In the genomic region with DNA sequence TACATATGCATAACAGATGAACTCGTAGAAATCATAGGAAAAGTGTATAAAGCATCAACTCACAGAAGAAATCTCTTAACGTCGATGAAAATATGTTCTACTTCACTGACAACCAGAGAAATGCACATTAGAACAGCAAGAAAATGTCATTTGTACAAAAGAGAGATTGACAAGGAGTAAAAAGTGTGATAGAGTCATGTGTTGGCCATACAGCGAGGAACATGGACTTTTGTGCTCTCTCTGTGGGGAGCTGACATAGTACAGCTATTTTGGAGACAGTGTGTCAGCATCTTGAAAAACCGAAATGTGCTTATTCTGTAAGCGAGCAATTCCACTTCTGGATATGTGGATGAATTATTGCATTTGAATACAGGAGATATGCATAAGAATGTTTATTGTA, we compare ENCODE assay signal across 33 cellular contexts.
DNase-seq lines count a peak whose midpoint lies in the region; FAIRE-seq and TF ChIP-seq lines count a peak whose summit lies in the region.
"Had no signal": no experiment of that assay in that cellular context is flagged by ENCODE, and none has a peak within 500 bp of the region (broad histone marks: within the 10 kb centered on the region; RNA-seq: fewer than 3 reads in every experiment).

No MANE protein-coding gene starts in this region.

- H3K9ac ChIP-seq in KMS-11: no peak overlapping the region
- H3K9ac ChIP-seq in neural cell (ENCODE audit: low read length): no peak overlapping the region
- H3K9ac ChIP-seq: BLaER1; BLaER1 treated with 17β-estradiol and CSF1 and Interleukin-3, amounts not matched to agents 10 nM and 100 nM had no signal

- TF ChIP-seq RAD21 in neural cell (conservative IDR thresholded peaks at IDR 0.05): peak; percentile 9

- no peaks in the 10 kb centered on the region for H4K20me1 ChIP-seq in KMS-11 (ENCODE audit: insufficient read depth)
- H4K20me1 ChIP-seq in neural cell (ENCODE audit: insufficient read depth): no peaks in the 10 kb centered on the region
- H4K20me1 ChIP-seq: BLaER1; BLaER1 treated with 17β-estradiol and CSF1 and Interleukin-3, amounts not matched to agents 10 nM and 100 nM had no signal

- TF ChIP-seq EP300 in neural cell (conservative IDR thresholded peaks at IDR 0.05; ENCODE audit: poor library complexity, severe bottlenecking): peak; percentile 89

- FAIRE-seq in HTR-8/SVneo (lab: Jason Lieb, UNC): peak; percentile 26
- FAIRE-seq: A204.1, A549, D721Med had no signal

- H3K9me3 ChIP-seq in neural cell (ENCODE audit: low read length) (no peaks in the 10 kb centered on the region), tibial artery (peaks cover 0 to 3% (median 0%) of the 10 kb centered on the region in 3 donors)
- H3K9me3 ChIP-seq: BE2C had no signal

- H3K27me3 ChIP-seq in KMS-11 (ENCODE audit: insufficient read depth, low read depth) (no peaks in the 10 kb centered on the region), neural cell (ENCODE audit: insufficient read depth, low read depth, low read length) (no peaks in the 10 kb centered on the region), tibial artery (no peaks in the 10 kb centered on the region)
- H3K27me3 ChIP-seq: BE2C; BLaER1; BLaER1 treated with 17β-estradiol and CSF1 and Interleukin-3, amounts not matched to agents 10 nM and 100 nM had no signal

- H3K36me3 ChIP-seq in KMS-11 (ENCODE audit: insufficient read depth) (no peaks in the 10 kb centered on the region), neural cell (ENCODE audit: insufficient read depth, low read length) (no peaks in the 10 kb centered on the region), tibial artery (no peaks in the 10 kb centered on the region)
- H3K36me3 ChIP-seq: BE2C; BLaER1; BLaER1 treated with 17β-estradiol and CSF1 and Interleukin-3, amounts not matched to agents 10 nM and 100 nM had no signal

- H3K4me2 ChIP-seq in KMS-11 (peak overlapping the region; percentile 61), neural cell (ENCODE audit: low read length) (peak overlapping the region; percentile 9)
- H3K4me2 ChIP-seq: A549; BLaER1; BLaER1 treated with 17β-estradiol and CSF1 and Interleukin-3, amounts not matched to agents 10 nM and 100 nM had no signal

- no peak overlapping the region for H3K27ac ChIP-seq in KMS-11
- H3K27ac ChIP-seq in neural cell (ENCODE audit: low read length): peak overlapping the region; percentile 38
- no peak overlapping the region for H3K27ac ChIP-seq in tibial artery
- H3K27ac ChIP-seq: 22Rv1; A549; BLaER1; BLaER1 treated with 17β-estradiol and CSF1 and Interleukin-3, amounts not matched to agents 10 nM and 100 nM; C4-2B had no signal

- H3K9me2 ChIP-seq in neural cell (ENCODE audit: insufficient read depth, low read length): no peaks in the 10 kb centered on the region

- H2AFZ ChIP-seq in KMS-11 (ENCODE audit: low read depth) (no peak overlapping the region), neural cell (ENCODE audit: low read depth, low read length) (no peak overlapping the region)

- TF ChIP-seq CTCF in KMS-11 (conservative IDR thresholded peaks at IDR 0.05; ENCODE audit: low read depth, low read length): no peak
- no peak for TF ChIP-seq CTCF in neural cell (IDR thresholded peaks at IDR 0.05; ENCODE audit: poor library complexity, severe bottlenecking)
- TF ChIP-seq CTCF in tibial artery (IDR thresholded peaks at IDR 0.05): no peak

- H3K4me1 ChIP-seq in KMS-11 (ENCODE audit: low read depth, poor library complexity, severe bottlenecking) (peaks cover 42% of the 10 kb centered on the region), tibial artery (no peaks in the 10 kb centered on the region)
- H3K4me1 ChIP-seq: A549; BE2C; BLaER1; BLaER1 treated with 17β-estradiol and CSF1 and Interleukin-3, amounts not matched to agents 10 nM and 100 nM; Caco-2 had no signal

- H3F3A ChIP-seq in neural cell (ENCODE audit: insufficient read depth, low read length, poor library complexity, severe bottlenecking): no peaks in the 10 kb centered on the region

- no peak for DNase-seq in HTR-8/SVneo (ENCODE audit: insufficient read length, low spot score)
- no peak for DNase-seq in tibial artery
- DNase-seq in HK-2 (ENCODE audit: unreplicated experiment): no peak
- no peak for DNase-seq in NCI-H69 (lab: John Stamatoyannopoulos, UW)
- DNase-seq: 8988T; ACHN; AML-193; BE2C; C1 segment of cervical spinal cord; Caco-2; Calu3; CD4-positive, alpha-beta memory T cell; CD4-positive, alpha-beta T cell; CD4-positive, CD25-positive, alpha-beta regulatory T cell; CD8-positive, alpha-beta memory T cell; CD8-positive, alpha-beta T cell; COR-L47; DMS 273 treated with DMSO at 0.1 percent for 48 hours; DMS153; DMS53; DMS79; DMS79 treated with DMSO at 0.1 percent for 48 hours; DND-41; EL had no signal

- no peaks in the 10 kb centered on the region for H3K79me2 ChIP-seq in KMS-11 (ENCODE audit: insufficient read depth, low read depth)
- no peaks in the 10 kb centered on the region for H3K79me2 ChIP-seq in neural cell (replicated peaks; ENCODE audit: insufficient read depth, low read length)

- H3K4me3 ChIP-seq in KMS-11 (IDR thresholded peaks at IDR 0.05; ENCODE audit: insufficient read depth, low read depth, low read length) (no peak overlapping the region), neural cell (ENCODE audit: low read length) (no peak overlapping the region), tibial artery (no peak overlapping the region)
- H3K4me3 ChIP-seq: A549; BLaER1; BLaER1 treated with 17β-estradiol and CSF1 and Interleukin-3, amounts not matched to agents 10 nM and 100 nM had no signal

- intact Hi-C loops in tibial artery (cut with DNase I; ENCODE audit: low total_unique reads): no loop called here

TF ChIP-seq in neural cell, 6 proteins besides CTCF, POLR2A, EP300 and RAD21:
- peak; percentile 52 for TF ChIP-seq POLR2AphosphoS5 (IDR thresholded peaks at IDR 0.05)
- no peak for TF ChIP-seq SMC3 (conservative IDR thresholded peaks at IDR 0.05; ENCODE audit: poor library complexity)
- TF ChIP-seq EZH2 (IDR thresholded peaks at IDR 0.05; ENCODE audit: borderline replicate concordance, insufficient read depth, low read length, poor library complexity, severe bottlenecking): no peak
- TF ChIP-seq, protein P1, sequence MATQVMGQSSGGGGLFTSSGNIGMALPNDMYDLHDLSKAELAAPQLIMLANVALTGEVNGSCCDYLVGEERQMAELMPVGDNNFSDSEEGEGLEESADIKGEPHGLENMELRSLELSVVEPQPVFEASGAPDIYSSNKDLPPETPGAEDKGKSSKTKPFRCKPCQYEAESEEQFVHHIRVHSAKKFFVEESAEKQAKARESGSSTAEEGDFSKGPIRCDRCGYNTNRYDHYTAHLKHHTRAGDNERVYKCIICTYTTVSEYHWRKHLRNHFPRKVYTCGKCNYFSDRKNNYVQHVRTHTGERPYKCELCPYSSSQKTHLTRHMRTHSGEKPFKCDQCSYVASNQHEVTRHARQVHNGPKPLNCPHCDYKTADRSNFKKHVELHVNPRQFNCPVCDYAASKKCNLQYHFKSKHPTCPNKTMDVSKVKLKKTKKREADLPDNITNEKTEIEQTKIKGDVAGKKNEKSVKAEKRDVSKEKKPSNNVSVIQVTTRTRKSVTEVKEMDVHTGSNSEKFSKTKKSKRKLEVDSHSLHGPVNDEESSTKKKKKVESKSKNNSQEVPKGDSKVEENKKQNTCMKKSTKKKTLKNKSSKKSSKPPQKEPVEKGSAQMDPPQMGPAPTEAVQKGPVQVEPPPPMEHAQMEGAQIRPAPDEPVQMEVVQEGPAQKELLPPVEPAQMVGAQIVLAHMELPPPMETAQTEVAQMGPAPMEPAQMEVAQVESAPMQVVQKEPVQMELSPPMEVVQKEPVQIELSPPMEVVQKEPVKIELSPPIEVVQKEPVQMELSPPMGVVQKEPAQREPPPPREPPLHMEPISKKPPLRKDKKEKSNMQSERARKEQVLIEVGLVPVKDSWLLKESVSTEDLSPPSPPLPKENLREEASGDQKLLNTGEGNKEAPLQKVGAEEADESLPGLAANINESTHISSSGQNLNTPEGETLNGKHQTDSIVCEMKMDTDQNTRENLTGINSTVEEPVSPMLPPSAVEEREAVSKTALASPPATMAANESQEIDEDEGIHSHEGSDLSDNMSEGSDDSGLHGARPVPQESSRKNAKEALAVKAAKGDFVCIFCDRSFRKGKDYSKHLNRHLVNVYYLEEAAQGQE (IDR thresholded peaks at IDR 0.05; ENCODE audit: borderline replicate concordance): no peak
- TF ChIP-seq MXI1 (conservative IDR thresholded peaks at IDR 0.05; ENCODE audit: poor library complexity, severe bottlenecking): no peak
- TF ChIP-seq TAF1 (IDR thresholded peaks at IDR 0.05; ENCODE audit: low read depth): no peak
